ENCODE assay signal across 28 cellular contexts in genomic region chr2:10555810-10556111, GRCh38.
"Had no signal": no experiment of that assay in that cellular context is flagged by ENCODE, and none has a peak within 500 bp of the region (broad histone marks: within the 10 kb centered on the region; RNA-seq: fewer than 3 reads in every experiment).

No MANE protein-coding gene starts in this region.

- ATAC-seq: esophagus mucosa; foreskin keratinocyte; gastroesophageal sphincter; left colon; mucosa of descending colon; natural killer cell treated with Interleukin-12 subunit alpha and Interleukin-12 subunit beta and Interleukin-15 and Interleukin-18, amount 100 ng/mL, for 72 hours; pancreas; stimulated activated effector memory CD8-positive, alpha-beta T cell treated with anti-CD3 and anti-CD28 coated beads, Interleukin-12 subunit alpha, Interleukin-12 subunit beta, amount 100 ng/mL, for 72 hours had no signal

- H3K4me3 ChIP-seq: dorsolateral prefrontal cortex, gastroesophageal sphincter, mucosa of descending colon, pancreas, sigmoid colon, stomach, thyroid gland, vagina had no signal

- H3K27ac ChIP-seq: dorsolateral prefrontal cortex, epithelial cell of prostate, foreskin keratinocyte, gastroesophageal sphincter, neutrophil, pancreas, sigmoid colon, stomach, thyroid gland, vagina had no signal

- FAIRE-seq: colon, pancreas had no signal

- DNase-seq: effector CD4-positive, alpha-beta T cell; foreskin keratinocyte; hypothalamus; immature natural killer cell; islet precursor cell; kidney glomerular epithelial cell; left colon; mesenchymal stem cell; mucosa of descending colon; naive B cell; pancreas; retina; sigmoid colon; stimulated activated CD4-positive, alpha-beta T cell treated with anti-CD3 and anti-CD28 coated beads, Interleukin-2, amount 100 ng/mL, for 24 hours; stimulated activated CD4-positive, alpha-beta T cell treated with anti-CD3 and anti-CD28 coated beads, Interleukin-4, amount 100 ng/mL, for 24 hours; stimulated activated naive CD4-positive, alpha-beta T cell treated with Interleukin-2 at 50 U/mL for 16 hours; stomach; thyroid gland; trophoblast cell had no signal

- H3K4me1 ChIP-seq: foreskin keratinocyte, gastroesophageal sphincter, pancreas, sigmoid colon, stomach, thyroid gland, vagina had no signal

- H3K9me3 ChIP-seq: mucosa of descending colon, neutrophil, pancreas, sigmoid colon, stomach, thyroid gland, vagina had no signal

- H3K27me3 ChIP-seq: dorsolateral prefrontal cortex, foreskin keratinocyte, pancreas, thyroid gland, vagina had no signal

- H3K36me3 ChIP-seq: neutrophil, pancreas, sigmoid colon, thyroid gland, vagina had no signal
